8 cellular contexts compared by ENCODE assay signal in genomic region chr11:66408488-66409214, GRCh38.
DNase-seq lines count a peak whose midpoint lies in the region; ATAC-seq and TF ChIP-seq lines count a peak whose summit lies in the region.

No MANE protein-coding gene starts in this region.

- H3K4me3 ChIP-seq in coronary artery = peak overlapping the region; percentile 77

- ATAC-seq in HG03432 (IDR thresholded peaks at IDR 0.05; ENCODE audit: unreplicated experiment) = peak; percentile 60
- no peak for ATAC-seq in GM21717 (IDR thresholded peaks at IDR 0.05; ENCODE audit: unreplicated experiment)

- peak overlapping the region; percentile 67 to 81 for H3K27ac ChIP-seq in coronary artery

- peak; percentile 100 for TF ChIP-seq CTCF in coronary artery (IDR thresholded peaks at IDR 0.05)

- peak; percentile 85 for DNase-seq in ELR (ENCODE audit: low read depth)
- DNase-seq in NCI-H526 (lab: John Stamatoyannopoulos, UW) = peak; percentile 82 to 92
- DNase-seq in activated CD4-positive, alpha-beta T cell treated with anti-CD3 and anti-CD28 coated beads for 48 hours = peak; percentile 96
- DNase-seq in coronary artery (ENCODE audit: low spot score) = peak; percentile 93
- peak; percentile 94 for DNase-seq in left kidney (ENCODE audit: low read depth, low spot score)
- DNase-seq in stimulated activated CD4-positive, alpha-beta T cell treated with anti-CD3 and anti-CD28 coated beads, Interleukin-1b, Interleukin-23, amount 100 ng/mL, for 48 hours = peak; percentile 89
